In the genomic region with DNA sequence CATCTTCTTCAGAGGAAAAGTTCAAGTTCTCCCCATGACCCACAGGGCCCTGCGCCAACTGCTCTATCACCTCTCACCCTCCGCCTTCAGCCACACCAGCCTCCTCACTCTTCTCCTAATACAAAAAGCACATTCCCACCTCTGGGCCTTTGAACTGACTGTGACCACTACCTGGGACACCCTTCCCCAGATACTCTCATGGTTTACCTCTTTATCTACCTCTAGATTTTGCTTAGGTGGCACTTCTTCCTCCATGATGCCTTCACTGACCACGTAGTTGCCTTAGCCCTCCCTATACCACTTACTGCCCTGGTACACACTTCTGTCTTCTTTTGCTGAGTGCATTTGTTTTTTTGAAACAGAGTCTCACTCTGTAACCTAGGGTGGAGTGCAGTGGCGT, we compare ENCODE assay signal across 16 cellular contexts. TPM values are rescaled to one million over a fixed set of nuclear protein-coding genes. Genes with fewer than 3 reads are reported as not detected.
DNase-seq lines count a peak whose midpoint lies in the region; ATAC-seq and TF ChIP-seq lines count a peak whose summit lies in the region.
"Had no signal": no experiment of that assay in that cellular context is flagged by ENCODE, and none has a peak within 500 bp of the region (broad histone marks: within the 10 kb centered on the region; RNA-seq: fewer than 3 reads in every experiment).

No MANE protein-coding gene starts in this region.

- no peak overlapping the region for H3K4me2 ChIP-seq in IMR-90 (ENCODE audit: low read depth, low read length)
- H3K4me2 ChIP-seq: GM23338 had no signal

- H3K4me3 Mint-ChIP-seq in activated CD8-positive, alpha-beta T cell treated with anti-CD3 and anti-CD28 coated beads, Interleukin-2, amount 10 ng/mL, durations not matched to agents 7 days and 5 days, result no peak overlapping the region
- no peak overlapping the region for H3K4me3 Mint-ChIP-seq in activated CD8-positive, alpha-beta T cell treated with anti-CD3 and anti-CD28 coated beads for 36 hours
- H3K4me3 Mint-ChIP-seq in endothelial cell (ENCODE audit: unreplicated experiment), result peak overlapping the region; percentile 83
- no peak overlapping the region for H3K4me3 Mint-ChIP-seq in type B pancreatic cell
- H3K4me3 Mint-ChIP-seq: GM23338 had no signal

- TF ChIP-seq CTCF in activated CD8-positive, alpha-beta T cell treated with anti-CD3 and anti-CD28 coated beads for 36 hours (IDR thresholded peaks at IDR 0.05), result no peak
- TF ChIP-seq CTCF in IMR-90 (conservative IDR thresholded peaks at IDR 0.05; ENCODE audit: low read depth, low read length) (no peak), endothelial cell (IDR thresholded peaks at IDR 0.05; ENCODE audit: unreplicated experiment) (no peak), type B pancreatic cell (conservative IDR thresholded peaks at IDR 0.05) (no peak)

- no peak overlapping the region for H3K18ac ChIP-seq in IMR-90 (ENCODE audit: low read depth, low read length)

- H4K5ac ChIP-seq in IMR-90 (ENCODE audit: low read depth, low read length), result no peak overlapping the region

- no peak overlapping the region for H3K56ac ChIP-seq in IMR-90 (ENCODE audit: extremely low read depth, insufficient read depth, low read length)

- TF ChIP-seq RAD21 in IMR-90 (IDR thresholded peaks at IDR 0.05; ENCODE audit: low read length), result no peak

- H3K27ac Mint-ChIP-seq in activated CD8-positive, alpha-beta T cell treated with anti-CD3 and anti-CD28 coated beads, Interleukin-2, amount 10 ng/mL, durations not matched to agents 7 days and 5 days, result peak overlapping the region; percentile 37
- H3K27ac Mint-ChIP-seq in activated CD8-positive, alpha-beta T cell treated with anti-CD3 and anti-CD28 coated beads for 36 hours, result no peak overlapping the region
- H3K27ac Mint-ChIP-seq in endothelial cell (ENCODE audit: unreplicated experiment) (peak overlapping the region; percentile 17), type B pancreatic cell (peak overlapping the region; percentile 65)
- H3K27ac Mint-ChIP-seq: GM23338 had no signal

- peaks cover 23% of the 10 kb centered on the region for H3K4me1 Mint-ChIP-seq in activated CD8-positive, alpha-beta T cell treated with anti-CD3 and anti-CD28 coated beads, Interleukin-2, amount 10 ng/mL, durations not matched to agents 7 days and 5 days (ENCODE audit: low read depth)
- peaks cover 13% of the 10 kb centered on the region for H3K4me1 Mint-ChIP-seq in activated CD8-positive, alpha-beta T cell treated with anti-CD3 and anti-CD28 coated beads for 36 hours (ENCODE audit: low read depth)
- H3K4me1 Mint-ChIP-seq in endothelial cell (ENCODE audit: unreplicated experiment) (no peaks in the 10 kb centered on the region), type B pancreatic cell (ENCODE audit: unreplicated experiment) (no peaks in the 10 kb centered on the region)
- H3K4me1 Mint-ChIP-seq: GM23338 had no signal

- H3K4ac ChIP-seq in IMR-90 (ENCODE audit: low read depth, low read length), result no peak overlapping the region

- no peak overlapping the region for H2BK20ac ChIP-seq in IMR-90 (ENCODE audit: low read depth, low read length)

- no peaks in the 10 kb centered on the region for H3K4me1 ChIP-seq in IMR-90 (ENCODE audit: control insufficient read depth, insufficient read depth, low read length)
- H3K4me1 ChIP-seq: BE2C had no signal

- no peak overlapping the region for H2AFZ ChIP-seq in IMR-90 (replicated peaks; ENCODE audit: low read length, poor library complexity)
- H2AFZ ChIP-seq: GM23338 had no signal

- no peaks in the 10 kb centered on the region for H3K9me1 ChIP-seq in IMR-90 (ENCODE audit: insufficient read depth, low read length)

- no peak overlapping the region for H2BK5ac ChIP-seq in IMR-90 (ENCODE audit: low read depth, low read length, poor library complexity, severe bottlenecking)

- peaks cover 2% of the 10 kb centered on the region for H3K27me3 Mint-ChIP-seq in activated CD8-positive, alpha-beta T cell treated with anti-CD3 and anti-CD28 coated beads, Interleukin-2, amount 10 ng/mL, durations not matched to agents 7 days and 5 days (ENCODE audit: low read depth)
- no peaks in the 10 kb centered on the region for H3K27me3 Mint-ChIP-seq in activated CD8-positive, alpha-beta T cell treated with anti-CD3 and anti-CD28 coated beads for 36 hours
- H3K27me3 Mint-ChIP-seq in endothelial cell (ENCODE audit: unreplicated experiment) (peaks cover 11% of the 10 kb centered on the region), type B pancreatic cell (peaks cover 3% of the 10 kb centered on the region)
- H3K27me3 Mint-ChIP-seq: CD4-positive, alpha-beta memory T cell had no signal

- dilution Hi-C loops in IMR-90 (cut with HindIII; ENCODE audit: low sequenced_read_pairs, unreplicated experiment), result no loop called here

- DNase-seq in activated CD8-positive, alpha-beta T cell treated with anti-CD3 and anti-CD28 coated beads, Interleukin-2, amount 10 ng/mL, durations not matched to agents 7 days and 5 days, result no peak
- DNase-seq in activated CD8-positive, alpha-beta T cell treated with anti-CD3 and anti-CD28 coated beads for 36 hours, result no peak
- DNase-seq in IMR-90, result no peak
- DNase-seq in endothelial cell (ENCODE audit: low spot score), result no peak
- DNase-seq in type B pancreatic cell (ENCODE audit: extremely low spot score, unreplicated experiment), result no peak
- DNase-seq in foreskin melanocyte, result no peak
- no peak for DNase-seq in NCI-H82 treated with DMSO at 0.1 percent for 48 hours (lab: John Stamatoyannopoulos, UW; ENCODE audit: unreplicated experiment)
- DNase-seq: BE2C; CD4-positive, alpha-beta memory T cell; DMS79; H7 had no signal

- in situ Hi-C loops in IMR-90 (cut with MboI; ENCODE audit: low sequenced_read_pairs), result no loop called here

- H2AK5ac ChIP-seq in IMR-90 (ENCODE audit: low read depth, low read length), result no peak overlapping the region

- H3K79me1 ChIP-seq in IMR-90 (ENCODE audit: low read depth in 1 of 2, low read length in 2 of 2), result peaks cover 0 to 11% of the 10 kb centered on the region in 2 experiments; a peak in 1 of 4 replicates

- no peak overlapping the region for H3K4me3 ChIP-seq in IMR-90 (ENCODE audit: insufficient read depth, low read depth, low read length)
- H3K4me3 ChIP-seq: GM12878, GM23338 had no signal

- H4K91ac ChIP-seq in IMR-90 (ENCODE audit: insufficient read depth, low read depth, low read length), result no peak overlapping the region

- peaks cover 38% of the 10 kb centered on the region for H3K36me3 ChIP-seq in IMR-90 (ENCODE audit: control insufficient read depth, insufficient read depth, low read length)

- H2BK15ac ChIP-seq in IMR-90 (ENCODE audit: low read depth, low read length), result no peak overlapping the region

- H3K9ac ChIP-seq in IMR-90 (ENCODE audit: low read depth, low read length), result no peak overlapping the region

- no peak overlapping the region for H2BK120ac ChIP-seq in IMR-90 (ENCODE audit: low read depth, low read length)

- H3K9me3 ChIP-seq in IMR-90 (ENCODE audit: control insufficient read depth, insufficient read depth, low read length), result no peaks in the 10 kb centered on the region

- no peak overlapping the region for H3K14ac ChIP-seq in IMR-90 (replicated peaks; ENCODE audit: low read depth, low read length)

- no peak overlapping the region for H4K8ac ChIP-seq in IMR-90 (ENCODE audit: low read depth in 2 of 2, low read length in 2 of 2)

- H3K9me3 Mint-ChIP-seq in activated CD8-positive, alpha-beta T cell treated with anti-CD3 and anti-CD28 coated beads, Interleukin-2, amount 10 ng/mL, durations not matched to agents 7 days and 5 days (ENCODE audit: insufficient read depth), result no peaks in the 10 kb centered on the region
- no peaks in the 10 kb centered on the region for H3K9me3 Mint-ChIP-seq in activated CD8-positive, alpha-beta T cell treated with anti-CD3 and anti-CD28 coated beads for 36 hours
- H3K9me3 Mint-ChIP-seq in endothelial cell (ENCODE audit: unreplicated experiment) (no peaks in the 10 kb centered on the region), type B pancreatic cell (no peaks in the 10 kb centered on the region)

- H4K20me1 ChIP-seq in IMR-90 (ENCODE audit: insufficient read depth, low read length), result no peaks in the 10 kb centered on the region; the same call in 1 of the 2 replicates

- H2AK9ac ChIP-seq in IMR-90 (replicated peaks; ENCODE audit: low read depth, low read length, poor library complexity), result peak overlapping the region; percentile 61

- intact Hi-C loops in activated CD8-positive, alpha-beta T cell treated with anti-CD3 and anti-CD28 coated beads for 36 hours (cut with micrococcal nuclease), result no loop called here
- intact Hi-C loops in IMR-90 (cut with micrococcal nuclease), result no loop called here

- POLR2A ChIA-PET in activated CD8-positive, alpha-beta T cell treated with anti-CD3 and anti-CD28 coated beads, Interleukin-2, amount 10 ng/mL, durations not matched to agents 7 days and 5 days (lab: Charles Lee), result interaction anchor here (1.0 to 1.8 kb wide), 2 partner anchors 10 to 15 kb away, joined by 4 to 5 read pairs; partner anchors contain the start of gene FARSA
- POLR2A ChIA-PET in activated CD8-positive, alpha-beta T cell treated with anti-CD3 and anti-CD28 coated beads for 36 hours (lab: Charles Lee), result interaction anchor here (5.4 kb wide), 1 partner anchor 8 kb away, joined by 39 read pairs; the partner anchor contains the start of gene FARSA
- POLR2A ChIA-PET in IMR-90 (lab: Charles Lee; ENCODE audit: unreplicated experiment), result no interaction called here

- 95% methylated on average over 2 of the region's 4 CpGs; no CpG with 5 or more reads in 1 of the 2 experiments for WGBS in IMR-90 (ENCODE audit: extremely low coverage in 2 of 2, insufficient read length in 1 of 2), 2 experiments

- no peak for ATAC-seq in activated CD8-positive, alpha-beta T cell treated with anti-CD3 and anti-CD28 coated beads, Interleukin-2, amount 10 ng/mL, durations not matched to agents 7 days and 5 days
- ATAC-seq in activated CD8-positive, alpha-beta T cell treated with anti-CD3 and anti-CD28 coated beads for 36 hours, result no peak
- ATAC-seq in IMR-90 (ENCODE audit: low read depth), result no peak
- ATAC-seq: GM12878, GM23338 had no signal

- H3K23ac ChIP-seq in IMR-90 (ENCODE audit: low read depth, low read length), result no peak overlapping the region

- CTCF ChIA-PET in activated CD8-positive, alpha-beta T cell treated with anti-CD3 and anti-CD28 coated beads, Interleukin-2, amount 10 ng/mL, durations not matched to agents 7 days and 5 days (lab: Charles Lee), result interaction anchor here (1.5 kb wide), 1 partner anchor 42 kb away, joined by 4 read pairs; no protein-coding TSS in a partner anchor
- CTCF ChIA-PET in activated CD8-positive, alpha-beta T cell treated with anti-CD3 and anti-CD28 coated beads for 36 hours (lab: Charles Lee), result no interaction called here
- CTCF ChIA-PET in IMR-90 (lab: Yijun Ruan, JAX), result no interaction called here

- TF ChIP-seq POLR2A in IMR-90 (IDR thresholded peaks at IDR 0.05; ENCODE audit: low read depth, low read length), result no peak

- peaks cover 53% of the 10 kb centered on the region for H3K36me3 Mint-ChIP-seq in activated CD8-positive, alpha-beta T cell treated with anti-CD3 and anti-CD28 coated beads, Interleukin-2, amount 10 ng/mL, durations not matched to agents 7 days and 5 days (ENCODE audit: low read depth)
- peaks cover 51% of the 10 kb centered on the region for H3K36me3 Mint-ChIP-seq in activated CD8-positive, alpha-beta T cell treated with anti-CD3 and anti-CD28 coated beads for 36 hours (ENCODE audit: low read depth)
- H3K36me3 Mint-ChIP-seq in endothelial cell (ENCODE audit: low read depth, unreplicated experiment) (peaks cover 31% of the 10 kb centered on the region), type B pancreatic cell (peaks cover 20% of the 10 kb centered on the region)

- H3K27ac ChIP-seq in IMR-90 (ENCODE audit: insufficient read depth, low read length), result no peak overlapping the region
- H3K27ac ChIP-seq: C4-2B had no signal

- no peaks in the 10 kb centered on the region for H3K27me3 ChIP-seq in IMR-90 (ENCODE audit: control insufficient read depth, insufficient read depth, low read length)
- H3K27me3 ChIP-seq: BE2C had no signal

- BruUV-seq in IMR-90 (replicated peaks; lab: Mats Ljungman, UMichigan), result no TSS peak

RNA-seq across cellular contexts. Expression of gene SYCE2, which starts 3.9 kb away (rescaled TPM):
- 1 to 10 TPM; 3.4 to 3.9 TPM for total RNA-seq in activated CD8-positive, alpha-beta T cell treated with anti-CD3 and anti-CD28 coated beads, Interleukin-2, amount 10 ng/mL, durations not matched to agents 7 days and 5 days
- total RNA-seq in activated CD8-positive, alpha-beta T cell treated with anti-CD3 and anti-CD28 coated beads for 36 hours, result 1 to 10 TPM; 3.0 to 4.4 TPM
- total RNA-seq in IMR-90 (2012; rRNA removed) (under 0.01 and 0.36 TPM in 2 replicates), endothelial cell (ENCODE audit: unreplicated experiment) (not detected), type B pancreatic cell (ENCODE audit: low replicate concordance) (1.8 TPM in 1 of 2 replicates, not detected in the other)
- polyA plus RNA-seq in IMR-90 (2012; rRNA removed), result 0.19 and 0.50 TPM in 2 replicates
- polyA plus RNA-seq in IMR-90 (2012; cell fraction: cytosol; rRNA removed), result 0.04 and 0.12 TPM in 2 replicates
- polyA plus RNA-seq in IMR-90 (2012; cell fraction: nucleus; rRNA removed; ENCODE audit: low replicate concordance), result 0.10 and 0.14 TPM in 2 replicates
- total RNA-seq: HT-29 had no signal
- polyA plus RNA-seq: AG04450; CD4-positive, alpha-beta memory T cell had no signal

RNA-seq across cellular contexts. Expression of gene FARSA, which starts 10.6 kb away (rescaled TPM):
- total RNA-seq in activated CD8-positive, alpha-beta T cell treated with anti-CD3 and anti-CD28 coated beads, Interleukin-2, amount 10 ng/mL, durations not matched to agents 7 days and 5 days, result 100 to 1,000 TPM in 1 of 2 experiments, 10 to 100 TPM in 1; 98.8 to 106 TPM
- 100 to 1,000 TPM; 128 to 138 TPM for total RNA-seq in activated CD8-positive, alpha-beta T cell treated with anti-CD3 and anti-CD28 coated beads for 36 hours
- total RNA-seq in IMR-90 (2012; rRNA removed) (49.3 and 53.0 TPM in 2 replicates), endothelial cell (ENCODE audit: unreplicated experiment) (45.8 TPM), type B pancreatic cell (ENCODE audit: low replicate concordance) (67.5 and 68.5 TPM in 2 replicates)
- 75.9 and 80.9 TPM in 2 replicates for polyA plus RNA-seq in IMR-90 (2012; rRNA removed)
- 103 and 124 TPM in 2 replicates for polyA plus RNA-seq in IMR-90 (2012; cell fraction: cytosol; rRNA removed)
- polyA plus RNA-seq in IMR-90 (2012; cell fraction: nucleus; rRNA removed; ENCODE audit: low replicate concordance), result 44.6 and 103 TPM in 2 replicates

RNA-seq across cellular contexts. Expression of gene CALR, which starts 15.4 kb away (rescaled TPM):
- 100 to 1,000 TPM; 875 to 886 TPM for total RNA-seq in activated CD8-positive, alpha-beta T cell treated with anti-CD3 and anti-CD28 coated beads, Interleukin-2, amount 10 ng/mL, durations not matched to agents 7 days and 5 days
- total RNA-seq in activated CD8-positive, alpha-beta T cell treated with anti-CD3 and anti-CD28 coated beads for 36 hours, result 100 to 1,000 TPM; 535 to 563 TPM
- total RNA-seq in IMR-90 (2012; rRNA removed), result 3,245 and 3,358 TPM in 2 replicates
- polyA plus RNA-seq in IMR-90 (2012; rRNA removed), result 1,894 and 1,932 TPM in 2 replicates
- polyA plus RNA-seq in IMR-90 (2012; cell fraction: cytosol; rRNA removed), result 1,040 and 4,080 TPM in 2 replicates
- polyA plus RNA-seq in IMR-90 (2012; cell fraction: nucleus; rRNA removed; ENCODE audit: low replicate concordance), result 541 and 964 TPM in 2 replicates
- 963 TPM for total RNA-seq in endothelial cell (ENCODE audit: unreplicated experiment)
- 1,188 and 1,294 TPM in 2 replicates for total RNA-seq in type B pancreatic cell (ENCODE audit: low replicate concordance)

RNA-seq across cellular contexts. Expression of gene RAD23A, which starts 22.7 kb away (rescaled TPM):
- 100 to 1,000 TPM; 138 to 140 TPM for total RNA-seq in activated CD8-positive, alpha-beta T cell treated with anti-CD3 and anti-CD28 coated beads, Interleukin-2, amount 10 ng/mL, durations not matched to agents 7 days and 5 days
- 100 to 1,000 TPM; 189 to 190 TPM for total RNA-seq in activated CD8-positive, alpha-beta T cell treated with anti-CD3 and anti-CD28 coated beads for 36 hours
- 54.3 and 56.4 TPM in 2 replicates for total RNA-seq in IMR-90 (2012; rRNA removed)
- 67.8 and 79.7 TPM in 2 replicates for polyA plus RNA-seq in IMR-90 (2012; rRNA removed)
- 95.6 and 109 TPM in 2 replicates for polyA plus RNA-seq in IMR-90 (2012; cell fraction: cytosol; rRNA removed)
- 105 and 168 TPM in 2 replicates for polyA plus RNA-seq in IMR-90 (2012; cell fraction: nucleus; rRNA removed; ENCODE audit: low replicate concordance)
- 44.7 TPM for total RNA-seq in endothelial cell (ENCODE audit: unreplicated experiment)
- total RNA-seq in type B pancreatic cell (ENCODE audit: low replicate concordance), result 77.1 and 82.3 TPM in 2 replicates

RNA-seq across cellular contexts. Expression of gene GCDH, which starts 32.0 kb away (rescaled TPM):
- 10 to 100 TPM; 39.5 to 42.5 TPM for total RNA-seq in activated CD8-positive, alpha-beta T cell treated with anti-CD3 and anti-CD28 coated beads, Interleukin-2, amount 10 ng/mL, durations not matched to agents 7 days and 5 days
- 10 to 100 TPM; 37.5 to 43.8 TPM for total RNA-seq in activated CD8-positive, alpha-beta T cell treated with anti-CD3 and anti-CD28 coated beads for 36 hours
- total RNA-seq in IMR-90 (2012; rRNA removed), result 41.1 and 41.6 TPM in 2 replicates
- polyA plus RNA-seq in IMR-90 (2012; rRNA removed), result 24.5 and 27.7 TPM in 2 replicates
- polyA plus RNA-seq in IMR-90 (2012; cell fraction: cytosol; rRNA removed), result 30.4 and 37.2 TPM in 2 replicates
- 35.7 and 72.7 TPM in 2 replicates for polyA plus RNA-seq in IMR-90 (2012; cell fraction: nucleus; rRNA removed; ENCODE audit: low replicate concordance)
- 20.0 TPM for total RNA-seq in endothelial cell (ENCODE audit: unreplicated experiment)
- total RNA-seq in type B pancreatic cell (ENCODE audit: low replicate concordance), result 29.7 and 46.8 TPM in 2 replicates
